In genomic region chr16:85793662-85794298, GRCh38 we compare ENCODE assay signal across 1 cellular context.
TF ChIP-seq lines count a peak whose summit lies in the region.

No MANE protein-coding gene starts in this region.

TF ChIP-seq in K562, 482 proteins besides CTCF, POLR2A, EP300 and RAD21:
- peak; percentile 22; the same call in 1 of the 2 replicates for TF ChIP-seq NFIX (CRISPR knock-in tag; IDR thresholded peaks at IDR 0.05; ENCODE audit: low read depth)
- peak; percentile 94 for TF ChIP-seq ZNF277 (CRISPR knock-in tag; IDR thresholded peaks at IDR 0.05; ENCODE audit: borderline replicate concordance)
- 0 out of 2 replicates have a peak, but pooled peaks have one; percentile 40 for TF ChIP-seq ZNF707 (CRISPR knock-in tag; conservative IDR thresholded peaks at IDR 0.05)
- TF ChIP-seq ZNF140 (CRISPR knock-in tag; IDR thresholded peaks at IDR 0.05) = 0 out of 2 replicates have a peak, but pooled peaks have one; percentile 18
- no peak for TF ChIP-seq AFF1 (IDR thresholded peaks at IDR 0.05; ENCODE audit: low read depth in 1 of 2, partially characterized antibody in 2 of 2)
- TF ChIP-seq CBX3 (IDR thresholded peaks at IDR 0.05; ENCODE audit: borderline replicate concordance in 1 of 2, low read length in 2 of 2) = no peak
- TF ChIP-seq RBM39 (optimal IDR thresholded peaks at IDR 0.05; ENCODE audit: low read depth, low read length) = no peak
TF ChIP-seq in K562: peak in this region for 4.
